ENCODE assay signal across 1 cellular context in genomic region chr21:37366488-37367300, GRCh38.
TF ChIP-seq lines count a peak whose summit lies in the region.

DYRK1A (plus strand) TSS chr21:37366773; CDS start chr21:37420375, 53,602 bp downstream.

TF ChIP-seq in GM23338, 12 proteins besides CTCF, POLR2A, EP300 and RAD21 (continued from another document):
- no peak for TF ChIP-seq ZNF462 (CRISPR knock-in tag; IDR thresholded peaks at IDR 0.05)
